ENCODE assay signal across 1 cellular context in genomic region chr7:108147031-108147563, GRCh38.
TF ChIP-seq lines count a peak whose summit lies in the region.

No MANE protein-coding gene starts in this region.

TF ChIP-seq in K562, 482 proteins besides CTCF, POLR2A, EP300 and RAD21 (continued from another document):
- no peak for TF ChIP-seq SRSF1 (IDR thresholded peaks at IDR 0.05; ENCODE audit: low read depth, low read length)
- no peak for TF ChIP-seq POLR2AphosphoS5 (IDR thresholded peaks at IDR 0.05; ENCODE audit: control insufficient read depth, insufficient read depth, low read depth, low read length)
- 0 out of 2 replicates have a peak, but pooled peaks have one; percentile 26 for TF ChIP-seq PKNOX1 (IDR thresholded peaks at IDR 0.05)
- peak; percentile 93 for TF ChIP-seq NFIC (IDR thresholded peaks at IDR 0.05)
- TF ChIP-seq NFIX (CRISPR knock-in tag; IDR thresholded peaks at IDR 0.05; ENCODE audit: low read depth): no peak
- TF ChIP-seq ETV1 (tag; conservative IDR thresholded peaks at IDR 0.05; ENCODE audit: low read depth): no peak
